ENCODE assay signal across 20 cellular contexts in genomic region chr11:43631732-43632131, GRCh38.
"Had no signal": no experiment of that assay in that cellular context is flagged by ENCODE, and none has a peak within 500 bp of the region (broad histone marks: within the 10 kb centered on the region; RNA-seq: fewer than 3 reads in every experiment).

No MANE protein-coding gene starts in this region.

- H3K4me1 ChIP-seq: ascending aorta, breast epithelium, esophagus squamous epithelium, left lung, stomach had no signal

- H3K9me3 Mint-ChIP-seq: activated CD4-positive, alpha-beta T cell treated with anti-CD3 and anti-CD28 coated beads, Interleukin-2, amount 10 ng/mL, durations not matched to agents 24 days and 14 days; activated T-cell treated with anti-CD3 and anti-CD28 coated beads, Interleukin-2, amount 50 U/mL, for 72 hours; stimulated activated effector memory CD8-positive, alpha-beta T cell treated with anti-CD3 and anti-CD28 coated beads, Interleukin-12 subunit alpha, Interleukin-12 subunit beta, amount 100 ng/mL, for 72 hours had no signal

- H3K36me3 Mint-ChIP-seq: stimulated activated effector memory CD8-positive, alpha-beta T cell treated with anti-CD3 and anti-CD28 coated beads, Interleukin-12 subunit alpha, Interleukin-12 subunit beta, amount 100 ng/mL, for 72 hours had no signal

- DNase-seq: activated CD4-positive, alpha-beta T cell treated with anti-CD3 and anti-CD28 coated beads, Interleukin-2, amount 10 ng/mL, durations not matched to agents 24 days and 14 days; activated CD8-positive, alpha-beta T cell treated with anti-CD3 and anti-CD28 coated beads, Interleukin-2, amount 10 ng/mL, durations not matched to agents 7 days and 5 days; activated effector memory CD4-positive, alpha-beta T cell treated with anti-CD3 and anti-CD28 coated beads, Interleukin-2, amount 50 U/mL, for 16 hours; activated naive CD4-positive, alpha-beta T cell treated with anti-CD3 and anti-CD28 coated beads, Interleukin-2, amount 50 U/mL, for 16 hours; activated T-cell treated with anti-CD3 and anti-CD28 coated beads, Interleukin-2, amount 50 U/mL, for 72 hours; cerebellar nuclear complex; cortex of kidney; effector CD4-positive, alpha-beta T cell; esophagus squamous epithelium; kidney; left lung; stimulated activated CD4-positive, alpha-beta T cell treated with anti-CD3 and anti-CD28 coated beads, Interleukin-4, amount 100 ng/mL, for 24 hours; stomach; T1000; trophoblast cell had no signal

- H3K36me3 ChIP-seq: ascending aorta, breast epithelium, esophagus squamous epithelium, left lung, stomach had no signal

- H3K27me3 ChIP-seq: ascending aorta had no signal

- H3K4me1 Mint-ChIP-seq: activated CD4-positive, alpha-beta T cell treated with anti-CD3 and anti-CD28 coated beads, Interleukin-2, amount 10 ng/mL, durations not matched to agents 24 days and 14 days; stimulated activated effector memory CD8-positive, alpha-beta T cell treated with anti-CD3 and anti-CD28 coated beads, Interleukin-12 subunit alpha, Interleukin-12 subunit beta, amount 100 ng/mL, for 72 hours had no signal

- H3K4me3 ChIP-seq: ascending aorta, breast epithelium, esophagus squamous epithelium, left lung, smooth muscle cell, stomach had no signal

- H3K9me3 ChIP-seq: ascending aorta, breast epithelium, esophagus squamous epithelium, left lung, stomach had no signal

- H3K27ac Mint-ChIP-seq: activated CD4-positive, alpha-beta T cell treated with anti-CD3 and anti-CD28 coated beads, Interleukin-2, amount 10 ng/mL, durations not matched to agents 24 days and 14 days; activated CD8-positive, alpha-beta T cell treated with anti-CD3 and anti-CD28 coated beads, Interleukin-2, amount 10 ng/mL, durations not matched to agents 7 days and 5 days; activated T-cell treated with anti-CD3 and anti-CD28 coated beads, Interleukin-2, amount 50 U/mL, for 72 hours; stimulated activated effector memory CD8-positive, alpha-beta T cell treated with anti-CD3 and anti-CD28 coated beads, Interleukin-12 subunit alpha, Interleukin-12 subunit beta, amount 100 ng/mL, for 72 hours had no signal

- H3K4me2 ChIP-seq: smooth muscle cell had no signal

- H3K27ac ChIP-seq: ascending aorta, breast epithelium, esophagus squamous epithelium, left lung, stomach had no signal

- ATAC-seq: activated CD8-positive, alpha-beta T cell treated with anti-CD3 and anti-CD28 coated beads, Interleukin-2, amount 10 ng/mL, durations not matched to agents 7 days and 5 days; activated T-cell treated with anti-CD3 and anti-CD28 coated beads, Interleukin-2, amount 50 U/mL, for 72 hours; left lung; sciatic nerve; stimulated activated effector memory CD8-positive, alpha-beta T cell treated with anti-CD3 and anti-CD28 coated beads, Interleukin-12 subunit alpha, Interleukin-12 subunit beta, amount 100 ng/mL, for 72 hours had no signal

- FAIRE-seq: kidney had no signal

- H3K4me3 Mint-ChIP-seq: activated CD4-positive, alpha-beta T cell treated with anti-CD3 and anti-CD28 coated beads, Interleukin-2, amount 10 ng/mL, durations not matched to agents 24 days and 14 days; activated CD8-positive, alpha-beta T cell treated with anti-CD3 and anti-CD28 coated beads, Interleukin-2, amount 10 ng/mL, durations not matched to agents 7 days and 5 days; activated T-cell treated with anti-CD3 and anti-CD28 coated beads, Interleukin-2, amount 50 U/mL, for 72 hours; stimulated activated effector memory CD8-positive, alpha-beta T cell treated with anti-CD3 and anti-CD28 coated beads, Interleukin-12 subunit alpha, Interleukin-12 subunit beta, amount 100 ng/mL, for 72 hours had no signal
